In genomic region chr4:98661356-98662054, GRCh38 we compare ENCODE assay signal across 1 cellular context.
TF ChIP-seq lines count a peak whose summit lies in the region.

No MANE protein-coding gene starts in this region.

TF ChIP-seq in A549, 52 proteins besides CTCF, POLR2A, EP300 and RAD21 (continued from another document):
- TF ChIP-seq ELK1 (IDR thresholded peaks at IDR 0.05; ENCODE audit: low read depth, low read length) = no peak
- TF ChIP-seq RCOR1 (IDR thresholded peaks at IDR 0.05; ENCODE audit: low read depth, low read length) = no peak
- no peak for TF ChIP-seq FOSL2 (IDR thresholded peaks at IDR 0.05)
- TF ChIP-seq FOSL2 (CRISPR knock-in tag; IDR thresholded peaks at IDR 0.05) = no peak
- TF ChIP-seq FOXS1 (CRISPR knock-in tag; IDR thresholded peaks at IDR 0.05) = no peak
- no peak for TF ChIP-seq SMC3 (IDR thresholded peaks at IDR 0.05)
- TF ChIP-seq NPAS2 (CRISPR knock-in tag; IDR thresholded peaks at IDR 0.05; ENCODE audit: borderline replicate concordance) = no peak
